Comparison of ENCODE assay signal across 11 cellular contexts in the genomic region with DNA sequence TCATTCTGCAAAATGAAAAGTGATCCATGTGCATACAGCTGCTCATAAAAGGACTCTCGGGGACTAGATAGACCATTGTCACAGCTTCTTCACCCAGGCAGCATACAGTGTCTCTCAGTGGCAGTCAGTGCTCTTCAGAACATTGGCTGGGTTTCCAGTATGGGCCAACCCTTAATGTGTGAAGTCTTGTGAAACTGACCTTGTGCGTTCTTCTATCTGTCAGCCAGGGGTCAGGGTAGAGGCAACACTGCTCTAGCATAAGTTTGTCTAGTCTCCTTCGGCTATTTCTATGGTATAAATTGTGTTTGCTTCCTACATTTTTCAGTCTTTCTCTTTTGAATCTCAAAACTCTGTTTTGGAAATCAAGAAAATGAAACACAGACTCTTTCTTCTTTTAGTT. TPM values are rescaled to one million over a fixed set of nuclear protein-coding genes. Genes with fewer than 3 reads are reported as not detected.
A peak's percentile ranks its signal among the peaks of the same experiment; 100 is the strongest.
DNase-seq lines count a peak whose midpoint lies in the region; ATAC-seq lines count a peak whose summit lies in the region.
"Had no signal": no experiment of that assay in that cellular context is flagged by ENCODE, and none has a peak within 500 bp of the region (broad histone marks: within the 10 kb centered on the region; RNA-seq: fewer than 3 reads in every experiment).

No MANE protein-coding gene starts in this region.

- no peak overlapping the region for H3K4me3 Mint-ChIP-seq in natural killer cell treated with Interleukin-12 subunit alpha and Interleukin-12 subunit beta and Interleukin-15 and Interleukin-18, amount 100 ng/mL, for 72 hours

- DNase-seq in astrocyte of the hippocampus (ENCODE audit: low read depth, low spot score) (peak; percentile 3), NCI-H1930 (lab: John Stamatoyannopoulos, UW) (no peak), NCI-H2227 (lab: John Stamatoyannopoulos, UW; ENCODE audit: unreplicated experiment) (no peak)
- no peak for DNase-seq in natural killer cell treated with Interleukin-12 subunit alpha and Interleukin-12 subunit beta and Interleukin-15 and Interleukin-18, amount 100 ng/mL, for 72 hours (ENCODE audit: low spot score)
- no peak for DNase-seq in activated CD4-positive, alpha-beta T cell treated with anti-CD3 and anti-CD28 coated beads for 48 hours
- DNase-seq: stimulated activated naive CD8-positive, alpha-beta T cell treated with anti-CD3 and anti-CD28 coated beads, Interleukin-15, Interleukin-2, amounts not matched to agents 100 U/mL and 50 U/mL, for 24 hours had no signal

- H3K27ac Mint-ChIP-seq in natural killer cell treated with Interleukin-12 subunit alpha and Interleukin-12 subunit beta and Interleukin-15 and Interleukin-18, amount 100 ng/mL, for 72 hours: no peak overlapping the region

- no peaks in the 10 kb centered on the region for H3K36me3 Mint-ChIP-seq in natural killer cell treated with Interleukin-12 subunit alpha and Interleukin-12 subunit beta and Interleukin-15 and Interleukin-18, amount 100 ng/mL, for 72 hours

- no peaks in the 10 kb centered on the region for H3K4me1 Mint-ChIP-seq in natural killer cell treated with Interleukin-12 subunit alpha and Interleukin-12 subunit beta and Interleukin-15 and Interleukin-18, amount 100 ng/mL, for 72 hours (ENCODE audit: low read depth in 2 of 2)

- ATAC-seq in GM18511 (IDR thresholded peaks at IDR 0.05; ENCODE audit: unreplicated experiment): peak; percentile 76
- peak; percentile 60 for ATAC-seq in HG03442 (IDR thresholded peaks at IDR 0.05; ENCODE audit: unreplicated experiment)
- peak; percentile 71 to 72 for ATAC-seq in natural killer cell treated with Interleukin-12 subunit alpha and Interleukin-12 subunit beta and Interleukin-15 and Interleukin-18, amount 100 ng/mL, for 72 hours
- no peak for ATAC-seq in GM19035 (IDR thresholded peaks at IDR 0.05; ENCODE audit: unreplicated experiment)
- ATAC-seq: stimulated activated naive CD8-positive, alpha-beta T cell treated with anti-CD3 and anti-CD28 coated beads, Interleukin-15, Interleukin-2, amounts not matched to agents 100 U/mL and 50 U/mL, for 24 hours had no signal

- no peaks in the 10 kb centered on the region for H3K9me3 Mint-ChIP-seq in natural killer cell treated with Interleukin-12 subunit alpha and Interleukin-12 subunit beta and Interleukin-15 and Interleukin-18, amount 100 ng/mL, for 72 hours

- H3K27me3 Mint-ChIP-seq in natural killer cell treated with Interleukin-12 subunit alpha and Interleukin-12 subunit beta and Interleukin-15 and Interleukin-18, amount 100 ng/mL, for 72 hours: peaks cover 7 to 19% of the 10 kb centered on the region in 2 donors

RNA-seq across cellular contexts. Expression of gene SMIM31, which starts 37.0 kb away (rescaled TPM):
- total RNA-seq in natural killer cell treated with Interleukin-12 subunit alpha and Interleukin-12 subunit beta and Interleukin-15 and Interleukin-18, amount 100 ng/mL, for 72 hours: not detected
- total RNA-seq: cardiac muscle cell, skeletal muscle tissue had no signal
